ENCODE assay signal across 17 cellular contexts in the genomic region with DNA sequence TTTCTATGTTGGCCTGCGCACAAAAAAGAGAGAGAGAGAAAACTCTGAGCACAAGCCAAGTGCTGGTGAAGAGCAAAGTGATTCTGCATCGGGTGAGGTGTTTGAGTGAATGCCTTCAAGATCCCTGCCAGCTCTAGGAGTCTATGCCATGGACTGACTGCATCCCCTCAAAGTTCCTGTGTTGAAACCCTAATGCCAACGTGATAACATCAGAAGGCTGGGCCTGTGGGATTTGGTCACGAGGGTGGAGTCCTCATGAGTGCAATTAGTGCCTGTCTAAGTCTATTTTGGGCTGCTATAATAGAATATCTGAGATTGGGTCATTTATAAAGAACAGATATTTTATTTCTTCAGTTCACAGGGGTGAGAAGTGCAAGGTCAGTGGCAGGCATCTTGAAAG. TPM values are rescaled to one million over a fixed set of nuclear protein-coding genes. Genes with fewer than 3 reads are reported as not detected.
DNase-seq lines count a peak whose midpoint lies in the region; ATAC-seq and TF ChIP-seq lines count a peak whose summit lies in the region.
"Had no signal": no experiment of that assay in that cellular context is flagged by ENCODE, and none has a peak within 500 bp of the region (broad histone marks: within the 10 kb centered on the region; RNA-seq: fewer than 3 reads in every experiment).

No MANE protein-coding gene starts in this region.

- in situ Hi-C loops in GM23248 (cut with MboI) = no loop called here

- DNase-seq in AG10803 (ENCODE audit: low read depth) (peak; percentile 45), GM23248 (peak; percentile 47), fibroblast of gingiva (ENCODE audit: low read depth) (peak; percentile 87), lower leg skin (ENCODE audit: low spot score in 2 of 2) (peak; percentile 52 to 93), NOMO-1 treated with DMSO at 0.1 percent for 48 hours (lab: John Stamatoyannopoulos, UW; ENCODE audit: unreplicated experiment) (no peak), immature natural killer cell (no peak), COLO829 (ENCODE audit: low spot score) (no peak)
- DNase-seq: ACHN; CD8-positive, alpha-beta memory T cell; DMS53; H7 had no signal

- H4K20me1 ChIP-seq in GM23248 (ENCODE audit: insufficient read depth) = no peaks in the 10 kb centered on the region

- H3K36me3 ChIP-seq in GM23248 (ENCODE audit: low read depth) = no peaks in the 10 kb centered on the region

- H3K9me3 Mint-ChIP-seq in immature natural killer cell = no peaks in the 10 kb centered on the region
- H3K9me3 Mint-ChIP-seq: CD8-positive, alpha-beta memory T cell; GM23338 had no signal

- peaks cover 0 to 5% (median 0%) of the 10 kb centered on the region in 3 donors for H3K27me3 Mint-ChIP-seq in immature natural killer cell (ENCODE audit: low read depth in 3 of 3)

- H3K4me3 ChIP-seq in AG10803 (ENCODE audit: low read length) (no peak overlapping the region), GM23248 (no peak overlapping the region), lower leg skin (ENCODE audit: low read depth, poor library complexity, severe bottlenecking) (no peak overlapping the region)
- H3K4me3 ChIP-seq: GM12878, GM23338 had no signal

- H3K4me3 Mint-ChIP-seq in immature natural killer cell = no peak overlapping the region
- H3K4me3 Mint-ChIP-seq: CD8-positive, alpha-beta memory T cell; GM23338 had no signal

- no peak overlapping the region for H3K9ac ChIP-seq in GM23248

- TF ChIP-seq CTCF in AG10803 (conservative IDR thresholded peaks at IDR 0.05; ENCODE audit: low read length) (no peak), lower leg skin (IDR thresholded peaks at IDR 0.05) (no peak)

- H3K9me3 ChIP-seq in GM23248 (ENCODE audit: low read depth) = no peaks in the 10 kb centered on the region

- no peak overlapping the region for H3K27ac ChIP-seq in GM23248
- H3K27ac ChIP-seq: HL-60 had no signal

- H3K27ac Mint-ChIP-seq in immature natural killer cell = no peak overlapping the region
- H3K27ac Mint-ChIP-seq: CD8-positive, alpha-beta memory T cell; GM23338 had no signal

- 24 to 27% methylated on average over 4 of the region's 4 CpGs for WGBS in GM23248 (ENCODE audit: low coverage in 1 of 2, low lambda C conversion rate in 2 of 2, missing lambda C conversion rate in 2 of 2), 2 experiments
- WGBS in lower leg skin, 2 donors = 39 to 52% methylated on average over 4 of the region's 4 CpGs

- no peaks in the 10 kb centered on the region for H3K4me1 Mint-ChIP-seq in immature natural killer cell
- H3K4me1 Mint-ChIP-seq: CD8-positive, alpha-beta memory T cell had no signal

- no peaks in the 10 kb centered on the region for H3K9me2 ChIP-seq in GM23248 (ENCODE audit: insufficient read depth)

- H2AFZ ChIP-seq in GM23248 = no peak overlapping the region
- H2AFZ ChIP-seq: GM23338 had no signal

- H3F3A ChIP-seq in GM23248 (ENCODE audit: insufficient read depth) = no peaks in the 10 kb centered on the region

- intact Hi-C loops in lower leg skin (cut with DNase I; ENCODE audit: low total_unique reads) = no loop called here

- no peak for TF ChIP-seq POLR2A in lower leg skin (IDR thresholded peaks at IDR 0.05)

- no peak overlapping the region for H3K4me2 ChIP-seq in GM23248 (ENCODE audit: unreplicated experiment)
- H3K4me2 ChIP-seq: GM23338 had no signal

- no peaks in the 10 kb centered on the region for H3K79me2 ChIP-seq in GM23248 (ENCODE audit: insufficient read depth)

- H3K4me1 ChIP-seq in GM23248 (ENCODE audit: insufficient read depth) = no peaks in the 10 kb centered on the region

- no peaks in the 10 kb centered on the region for H3K36me3 Mint-ChIP-seq in immature natural killer cell
- H3K36me3 Mint-ChIP-seq: CD8-positive, alpha-beta memory T cell had no signal

- no peak for ATAC-seq in GM21423 (IDR thresholded peaks at IDR 0.05; ENCODE audit: unreplicated experiment)
- ATAC-seq: GM12878, GM23338 had no signal

- no peaks in the 10 kb centered on the region for H3K27me3 ChIP-seq in GM23248 (replicated peaks; ENCODE audit: insufficient read depth)

RNA-seq across cellular contexts. Expression of a gene that starts 36.5 kb away (rescaled TPM):
- not detected in 2 replicates for total RNA-seq in GM23248 (2014; rRNA removed; shearing (Covaris generic))
- not detected in 2 replicates for polyA plus RNA-seq in GM23248 (2016; fragmentation: Nextera tagmentation; extraction: Ambion mirVana)
- total RNA-seq in lower leg skin = 1 to 10 TPM in 1 of 4 donors, not detected in 3; 1.3 TPM
- not detected for polyA plus RNA-seq in immature natural killer cell
- total RNA-seq: A172; CD8-positive, alpha-beta memory T cell; GM12878; H7 had no signal
- polyA plus RNA-seq: BJ; CD8-positive, alpha-beta memory T cell; GM12878 had no signal

Comparison
In these comparisons a context has a peak if more than half of its experiments do, and no peak if none do; other contexts are left out.
1. DNase-seq: peak in AG10803 (single experiment), GM23248 (single experiment), fibroblast of gingiva (single experiment) and lower leg skin (2 of 2); none in NOMO-1 treated with DMSO at 0.1 percent for 48 hours (single experiment), immature natural killer cell (0 of 3) and COLO829 (single experiment).